ENCODE assay signal across 18 cellular contexts in the genomic region with DNA sequence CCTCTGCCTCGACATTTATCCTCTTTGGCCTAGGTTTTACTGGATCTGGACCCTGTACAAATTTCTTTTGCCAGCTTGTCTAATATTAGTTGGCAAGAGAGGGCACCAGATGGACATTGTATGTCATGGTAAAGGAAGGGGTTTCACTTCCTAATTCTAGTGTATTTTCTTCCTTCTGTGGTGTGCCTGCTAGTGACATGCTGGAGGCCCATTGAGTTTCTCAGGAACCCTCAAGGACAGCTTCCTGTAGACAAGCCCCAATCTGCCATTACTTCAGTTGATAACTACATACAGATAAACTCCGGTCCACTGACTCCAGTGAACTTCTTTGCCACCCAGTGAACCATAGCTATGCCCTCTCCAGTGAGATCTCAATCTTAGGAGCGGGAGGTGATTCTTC.
"Had no signal": no experiment of that assay in that cellular context is flagged by ENCODE, and none has a peak within 500 bp of the region (broad histone marks: within the 10 kb centered on the region; RNA-seq: fewer than 3 reads in every experiment).

No MANE protein-coding gene starts in this region.

- H3K27ac ChIP-seq: brain microvascular endothelial cell, coronary artery, right atrium auricular region, transverse colon, VCaP had no signal

- DNase-seq: activated CD4-positive, alpha-beta T cell treated with anti-CD3 and anti-CD28 coated beads for 4 hours; activated CD4-positive, alpha-beta T cell treated with anti-CD3 and anti-CD28 coated beads, Interleukin-2, amount 50 U/mL, for 4 hours; activated effector memory CD4-positive, alpha-beta T cell treated with Interleukin-2 at 50 U/mL for 16 hours; activated naive CD4-positive, alpha-beta T cell treated with Interleukin-2 at 50 U/mL for 16 hours; activated T-cell treated with anti-CD3 and anti-CD28 coated beads for 4 hours; amniotic stem cell; brain microvascular endothelial cell; head of caudate nucleus; hippocampal formation; left cardiac atrium; left ventricle myocardium superior; mucosa of descending colon; stimulated activated naive CD4-positive, alpha-beta T cell treated with Interleukin-2 at 50 U/mL for 16 hours; transverse colon had no signal

- H3K36me3 ChIP-seq: brain microvascular endothelial cell, right atrium auricular region, transverse colon had no signal

- ATAC-seq: left cardiac atrium; left ventricle myocardium superior; mucosa of descending colon; natural killer cell treated with Interleukin-12 subunit alpha and Interleukin-12 subunit beta and Interleukin-15 and Interleukin-18, amount 100 ng/mL, for 72 hours had no signal

- H3K27me3 ChIP-seq: brain microvascular endothelial cell, right atrium auricular region, transverse colon had no signal

- H3K4me3 ChIP-seq: coronary artery, mucosa of descending colon, right atrium auricular region, transverse colon had no signal

- H3K9me3 ChIP-seq: right atrium auricular region had no signal

- H3K4me1 ChIP-seq: right atrium auricular region, transverse colon had no signal
